In genomic region chr22:33851240-33851639, GRCh38 we compare ENCODE assay signal across 15 cellular contexts.
DNase-seq lines count a peak whose midpoint lies in the region; ATAC-seq and TF ChIP-seq lines count a peak whose summit lies in the region.
"Had no signal": no experiment of that assay in that cellular context is flagged by ENCODE, and none has a peak within 500 bp of the region (broad histone marks: within the 10 kb centered on the region; RNA-seq: fewer than 3 reads in every experiment).

No MANE protein-coding gene starts in this region.

- in situ Hi-C loops in transverse colon (cut with MboI; ENCODE audit: low pct_ligation_motif_present in 1 of 4, low pct_unique_long_range_greater_than_20kb in 1 of 4, low sequenced_read_pairs in 3 of 4), result no loop called here

- H3K36me3 ChIP-seq in adipocyte (ENCODE audit: control insufficient read depth, insufficient read depth, low read length, severe bottlenecking) (no peaks in the 10 kb centered on the region), iPS-15b (ENCODE audit: control insufficient read depth, insufficient read depth, low read length) (no peaks in the 10 kb centered on the region), transverse colon (no peaks in the 10 kb centered on the region)

- H3K27me3 ChIP-seq in adipocyte (replicated peaks; ENCODE audit: control insufficient read depth, insufficient read depth, low read length) (no peaks in the 10 kb centered on the region), iPS-15b (ENCODE audit: control insufficient read depth, insufficient read depth, low read length) (no peaks in the 10 kb centered on the region), transverse colon (no peaks in the 10 kb centered on the region)

- intact Hi-C loops in transverse colon (cut with DNase I; ENCODE audit: low total_unique reads), result no loop called here

- TF ChIP-seq EP300 in transverse colon (IDR thresholded peaks at IDR 0.05; ENCODE audit: low read depth), result no peak

- 68 to 82% methylated on average over 5 of the region's 5 CpGs for WGBS in transverse colon (ENCODE audit: low coverage in 1 of 2), 2 donors

- no peak for TF ChIP-seq POLR2A in transverse colon (IDR thresholded peaks at IDR 0.05)

- no peak for ATAC-seq in GM18909 (IDR thresholded peaks at IDR 0.05; ENCODE audit: poor library complexity, unreplicated experiment)
- ATAC-seq: activated CD8-positive, alpha-beta T cell treated with anti-CD3 and anti-CD28 coated beads, Interleukin-2, amount 10 ng/mL, durations not matched to agents 7 days and 5 days; left cardiac atrium; natural killer cell treated with Interleukin-12 subunit alpha and Interleukin-12 subunit beta and Interleukin-15 and Interleukin-18, amount 100 ng/mL, for 72 hours; right cardiac atrium; SK-N-SH treated with all-trans-retinoic acid at 6 μM for 48 hours; stimulated activated naive CD8-positive, alpha-beta T cell treated with anti-CD3 and anti-CD28 coated beads, Interleukin-15, Interleukin-2, amounts not matched to agents 100 U/mL and 50 U/mL, for 24 hours had no signal

- H3K9ac ChIP-seq in adipocyte (ENCODE audit: low read length), result no peak overlapping the region
- H3K9ac ChIP-seq in iPS-15b (ENCODE audit: low read depth, low read length), result peak overlapping the region; percentile 51

- TF ChIP-seq CTCF in transverse colon (IDR thresholded peaks at IDR 0.05), result no peak

- peaks cover 18% of the 10 kb centered on the region for H3K4me1 ChIP-seq in adipocyte (ENCODE audit: control insufficient read depth, insufficient read depth, low read length)
- peaks cover 59% of the 10 kb centered on the region for H3K4me1 ChIP-seq in iPS-15b (ENCODE audit: control insufficient read depth, insufficient read depth, low read length)
- H3K4me1 ChIP-seq in transverse colon, result peaks cover 10 to 45% (median 37%) of the 10 kb centered on the region in 4 donors

- DNase-seq in DMS53 (lab: John Stamatoyannopoulos, UW) (peak; percentile 9), DMS53 treated with DMSO at 0.1 percent for 48 hours (lab: John Stamatoyannopoulos, UW; ENCODE audit: unreplicated experiment) (no peak), adipocyte (ENCODE audit: low read depth) (peak; percentile 30), transverse colon (no peak), superior temporal gyrus (ENCODE audit: extremely low spot score) (no peak), ecto neural progenitor cell (ENCODE audit: low spot score) (no peak)
- DNase-seq: activated CD8-positive, alpha-beta T cell treated with anti-CD3 and anti-CD28 coated beads, Interleukin-2, amount 10 ng/mL, durations not matched to agents 7 days and 5 days; left cardiac atrium; NCI-H2171 treated with DMSO at 0.1 percent for 48 hours; right cardiac atrium; stimulated activated naive CD8-positive, alpha-beta T cell treated with anti-CD3 and anti-CD28 coated beads, Interleukin-15, Interleukin-2, amounts not matched to agents 100 U/mL and 50 U/mL, for 24 hours had no signal

- H3K4me3 ChIP-seq in adipocyte (ENCODE audit: low read length) (no peak overlapping the region), iPS-15b (ENCODE audit: low read depth, low read length) (no peak overlapping the region), transverse colon (no peak overlapping the region)

- peak overlapping the region; percentile 34 to 86 (median 40) for H3K27ac ChIP-seq in transverse colon

- H3K9me3 ChIP-seq in adipocyte (ENCODE audit: control insufficient read depth, low read length), result no peaks in the 10 kb centered on the region
- H3K9me3 ChIP-seq in iPS-15b (ENCODE audit: control insufficient read depth, insufficient read depth, low read length), result no peaks in the 10 kb centered on the region
- H3K9me3 ChIP-seq in transverse colon, result no peaks in the 10 kb centered on the region

Comparison
In these comparisons a context has a peak if more than half of its experiments do, and no peak if none do; other contexts are left out.
1. DNase-seq: peak in DMS53 (single experiment) and adipocyte (single experiment); none in DMS53 treated with DMSO at 0.1 percent for 48 hours (single experiment), transverse colon (single experiment), superior temporal gyrus (single experiment) and ecto neural progenitor cell (single experiment).